ENCODE assay signal across 8 cellular contexts in genomic region chr5:131589510-131590348, GRCh38. TPM values are rescaled to one million over a fixed set of nuclear protein-coding genes. Genes with fewer than 3 reads are reported as not detected.
DNase-seq lines count a peak whose midpoint lies in the region; ATAC-seq, FAIRE-seq and TF ChIP-seq lines count a peak whose summit lies in the region.

No MANE protein-coding gene starts in this region.

- TF ChIP-seq EP300 in K562 (IDR thresholded peaks at IDR 0.05; ENCODE audit: low read length), result no peak

- H2AFZ ChIP-seq in K562 (ENCODE audit: low read depth, low read length), result no peak overlapping the region

- H3K36me3 ChIP-seq in NT2/D1 (ENCODE audit: insufficient read depth, insufficient read length, low read length) (peaks cover 4% of the 10 kb centered on the region), K562 (ENCODE audit: control insufficient read depth, insufficient read depth, low read length) (peaks cover 6% of the 10 kb centered on the region; the same call in 1 of the 3 replicates), iPS DF 6.9 (ENCODE audit: control insufficient read depth, insufficient read depth, low read length) (no peaks in the 10 kb centered on the region), small intestine (ENCODE audit: control insufficient read depth in 2 of 2, insufficient read depth in 2 of 2, low read length in 2 of 2) (no peaks in the 10 kb centered on the region)

- no TSS peak for BruUV-seq in K562 (replicated peaks; lab: Mats Ljungman, UMichigan)

- no peaks in the 10 kb centered on the region for H3K27me3 ChIP-seq in NT2/D1 (ENCODE audit: insufficient read depth, insufficient read length)
- H3K27me3 ChIP-seq in K562 (ENCODE audit: control insufficient read depth in 2 of 2, insufficient read depth in 2 of 2, low read length in 2 of 2), result no peaks in the 10 kb centered on the region
- no peaks in the 10 kb centered on the region for H3K27me3 ChIP-seq in iPS DF 6.9 (ENCODE audit: control insufficient read depth, insufficient read depth, low read length)
- H3K27me3 ChIP-seq in small intestine (ENCODE audit: control insufficient read depth in 2 of 2, insufficient read depth in 2 of 2, low read length in 2 of 2), result no peaks in the 10 kb centered on the region

- in situ Hi-C loops in K562 (cut with MboI), result no loop called here

- peak; percentile 70 to 87 (median 84) for TF ChIP-seq CTCF in K562 (IDR thresholded peaks at IDR 0.05 in 2 of 3, conservative IDR thresholded peaks at IDR 0.05 in 1 of 3; ENCODE audit: insufficient read depth in 2 of 3, low read depth in 1 of 3, low read length in 3 of 3)

- intact Hi-C loops in K562 (cut with micrococcal nuclease), result loop anchor here (1.0 to 5.0 kb wide), 5 partner anchors 45 to 474 kb away; partner anchors contain the start of genes FNIP1 and RAPGEF6

- H3K4me2 ChIP-seq in K562 (ENCODE audit: insufficient read depth, low read length), result no peak overlapping the region

- 66% methylated on average over 5 of the region's 5 CpGs for WGBS in K562 (ENCODE audit: insufficient coverage, low coverage, missing lambda C conversion rate)
- WGBS in iPS DF 6.9 (ENCODE audit: insufficient coverage, insufficient read length), result no CpG with 5 or more reads among the region's 5 CpGs
- WGBS in small intestine, 3 donors, result 65 to 70% (median 66%) methylated on average over 5 of the region's 5 CpGs

- no peaks in the 10 kb centered on the region for H3K9me1 ChIP-seq in K562 (ENCODE audit: control insufficient read depth, insufficient read depth, low read length)

- H4K20me1 ChIP-seq in K562 (replicated peaks; ENCODE audit: control insufficient read depth, insufficient read depth, low read length), result no peaks in the 10 kb centered on the region

- H3K4me3 ChIP-seq in NT2/D1 (ENCODE audit: insufficient read length, low read depth) (no peak overlapping the region), K562 (no peak overlapping the region), iPS DF 6.9 (ENCODE audit: low read length) (no peak overlapping the region), small intestine (ENCODE audit: low read depth in 1 of 2, low read length in 2 of 2) (no peak overlapping the region)

- H3K4me1 ChIP-seq in NT2/D1 (ENCODE audit: insufficient read depth, insufficient read length) (no peaks in the 10 kb centered on the region), K562 (replicated peaks in 1 of 2; ENCODE audit: control insufficient read depth in 2 of 2, insufficient read depth in 2 of 2, low read length in 2 of 2) (no peaks in the 10 kb centered on the region; a peak in 2 of 5 replicates), iPS DF 6.9 (ENCODE audit: control insufficient read depth, insufficient read depth, low read length) (peaks cover 1% of the 10 kb centered on the region; the same call in 1 of the 2 replicates), small intestine (ENCODE audit: control insufficient read depth in 2 of 2, insufficient read depth in 1 of 2, low read depth in 1 of 2, low read length in 1 of 2) (peaks cover 0 to 3% of the 10 kb centered on the region in 2 donors)

- ATAC-seq in HG02885 (IDR thresholded peaks at IDR 0.05; ENCODE audit: poor library complexity, unreplicated experiment) (peak; percentile 56), K562 (peak; percentile 93), GM19397 (IDR thresholded peaks at IDR 0.05; ENCODE audit: unreplicated experiment) (no peak)

- CTCF ChIA-PET in K562 (lab: Yijun Ruan, JAX; ENCODE audit: low intra/inter-chr PET ratio), result interaction anchor here (0.6 to 3.8 kb wide), 4 partner anchors 31 to 473 kb away, joined by 3 to 28 read pairs (median 4); no protein-coding TSS in a partner anchor

- peak; percentile 82 for FAIRE-seq in K562 (lab: Jason Lieb, UNC)
- FAIRE-seq in small intestine (lab: Jason Lieb, UNC), result no peak

- H3K9me3 ChIP-seq in NT2/D1 (ENCODE audit: insufficient read depth, low read length) (peaks cover 7% of the 10 kb centered on the region; the same call in 1 of the 2 replicates), K562 (replicated peaks; ENCODE audit: control insufficient read depth, insufficient read depth, low read depth, low read length) (no peaks in the 10 kb centered on the region), iPS DF 6.9 (ENCODE audit: control insufficient read depth, insufficient read depth, low read length) (no peaks in the 10 kb centered on the region), small intestine (ENCODE audit: control insufficient read depth, low read depth) (no peaks in the 10 kb centered on the region)

- DNase-seq in activated T-cell treated with anti-CD3 and anti-CD28 coated beads, Interleukin-2, amount 50 U/mL, for 1 hour, result peak; percentile 58
- no peak for DNase-seq in activated T-cell treated with anti-CD3 and anti-CD28 coated beads for 4 hours
- peak; percentile 18 for DNase-seq in NT2/D1 (ENCODE audit: low read depth, low spot score)
- peak; percentile 29 to 65 (median 42) for DNase-seq in K562 (ENCODE audit: extremely low read depth in 1 of 4, low spot score in 3 of 4)
- peak; percentile 18 for DNase-seq in iPS DF 6.9 (ENCODE audit: low read depth, low spot score)
- peak; percentile 86 for DNase-seq in small intestine

- peak; percentile 94 to 96 for TF ChIP-seq RAD21 in K562 (CRISPR knock-in tag; conservative IDR thresholded peaks at IDR 0.05 in 1 of 2, IDR thresholded peaks at IDR 0.05 in 1 of 2)

- no peak overlapping the region for H3K9ac ChIP-seq in NT2/D1 (ENCODE audit: insufficient read length, low read depth)
- no peak overlapping the region for H3K9ac ChIP-seq in K562 (ENCODE audit: insufficient read depth in 1 of 2, low read depth in 2 of 2, low read length in 2 of 2)

- TF ChIP-seq POLR2A in K562 (conservative IDR thresholded peaks at IDR 0.05), result no peak

- POLR2A ChIA-PET in K562 (lab: Yijun Ruan, JAX), result interaction anchor here (0.9 to 1.4 kb wide), 2 partner anchors 418 to 422 kb away, joined by 3 to 4 read pairs; partner anchors contain the start of gene ACSL6

- H3K79me2 ChIP-seq in K562 (ENCODE audit: control insufficient read depth, insufficient read depth, low read length), result peaks cover 47% of the 10 kb centered on the region

- H3K27ac ChIP-seq in K562 (ENCODE audit: extremely low read depth, low read depth, low read length) (no peak overlapping the region), iPS DF 6.9 (ENCODE audit: low read length) (no peak overlapping the region), small intestine (ENCODE audit: low read depth in 1 of 2, low read length in 1 of 2) (no peak overlapping the region)

TF ChIP-seq in K562, 482 proteins besides CTCF, POLR2A, EP300 and RAD21 (continues in another document):
- no peak for TF ChIP-seq ZNF609 (CRISPR knock-in tag; IDR thresholded peaks at IDR 0.05; ENCODE audit: borderline replicate concordance)

RNA-seq across cellular contexts. Expression of gene RAPGEF6, which starts 45.3 kb away (rescaled TPM):
- 73.3 and 301 TPM in 2 replicates for total RNA-seq in K562 (2011; cell fraction: chromatin; rRNA removed; ENCODE audit: low replicate concordance)
- total RNA-seq in K562 (2011; cell fraction: nucleolus; rRNA removed), result 30.5 and 43.6 TPM in 2 replicates
- total RNA-seq in K562 (2011; cell fraction: nucleoplasm; rRNA removed), result 73.5 and 111 TPM in 2 replicates
- 12.7 and 13.7 TPM in 2 replicates for total RNA-seq in K562 (2014; rRNA removed)
- total RNA-seq in K562 (2014; rRNA removed; fragmentation: Illumina TruSeq; extraction: Trizol), result 23.4 and 24.9 TPM in 2 replicates
- total RNA-seq in K562 (2015; rRNA removed; fragmentation: Illumina TruSeq; extraction: Trizol), result 18.5 and 20.5 TPM in 2 replicates
- total RNA-seq in K562 (2021), result 16.8 and 17.7 TPM in 2 replicates
- 13.9 and 17.1 TPM in 2 replicates for polyA plus RNA-seq in K562 (2011; rRNA removed)
- polyA plus RNA-seq in K562 (2011; cell fraction: cytosol; rRNA removed), result 6.1 and 7.1 TPM in 2 replicates
- polyA plus RNA-seq in K562 (2011; cell fraction: nucleus; rRNA removed), result 20.9 and 22.2 TPM in 2 replicates
- 6.6 and 7.2 TPM in 2 replicates for polyA plus RNA-seq in K562 (2012)
- 9.9 and 10.9 TPM in 2 replicates for polyA plus RNA-seq in K562 (2014; fragmentation: Illumina TruSeq; extraction: Trizol)
- polyA plus RNA-seq in K562 (2014; fragmentation: Nextera tagmentation; extraction: Ambion mirVana), result 1 to 10 TPM; 2.7 to 3.6 TPM
- 7.7 and 12.5 TPM in 2 replicates for polyA plus RNA-seq in K562 (2014; rRNA removed)
- polyA minus RNA-seq in K562 (2011; rRNA and poly(A)+ RNA removed), result 163 and 185 TPM in 2 replicates
- polyA minus RNA-seq in K562 (2011; cell fraction: cytosol; rRNA and poly(A)+ RNA removed), result 19.0 and 22.0 TPM in 2 replicates
- 56.8 and 88.0 TPM in 2 replicates for polyA minus RNA-seq in K562 (2011; cell fraction: nucleus; rRNA and poly(A)+ RNA removed)
- polyA plus RNA-seq in small intestine, result 1 to 10 TPM; 1.1 to 3.3 (median 1.3) TPM
